8 cellular contexts compared by ENCODE assay signal in the genomic region with DNA sequence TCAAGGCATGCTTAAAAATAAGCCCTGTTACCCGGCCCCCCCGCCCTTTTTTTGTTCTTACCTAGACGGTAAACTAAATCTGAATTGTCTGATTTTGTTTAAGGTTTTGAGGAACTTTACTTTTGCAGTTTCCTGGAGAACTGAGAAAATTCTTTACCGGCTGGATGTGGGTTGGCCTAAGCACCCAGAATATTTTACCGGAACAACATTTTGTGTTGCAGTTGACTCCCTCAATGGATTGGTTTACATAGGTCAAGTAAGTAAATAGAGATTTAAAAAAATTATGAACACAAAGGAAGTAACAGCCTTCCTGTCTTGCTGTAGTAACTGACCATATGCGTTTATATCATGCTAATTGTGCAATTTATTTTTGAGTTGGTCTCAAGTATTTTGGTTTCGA. TPM values are rescaled to one million over a fixed set of nuclear protein-coding genes. Genes with fewer than 3 reads are reported as not detected.
DNase-seq lines count a peak whose midpoint lies in the region; ATAC-seq and TF ChIP-seq lines count a peak whose summit lies in the region.

No MANE protein-coding gene starts in this region.

- H3K9me3 ChIP-seq in heart left ventricle (no peaks in the 10 kb centered on the region), left lung (no peaks in the 10 kb centered on the region)

- no peak for TF ChIP-seq POLR2A in heart left ventricle (IDR thresholded peaks at IDR 0.05)

- H3K4me1 Mint-ChIP-seq in activated naive CD8-positive, alpha-beta T cell (ENCODE audit: low read depth), result peaks cover 43% of the 10 kb centered on the region

- H3K36me3 ChIP-seq in heart left ventricle (peaks cover 0 to 19% (median 9%) of the 10 kb centered on the region in 9 donors), left lung (peaks cover 0 to 3% of the 10 kb centered on the region in 2 donors), urinary bladder (ENCODE audit: insufficient read depth) (no peaks in the 10 kb centered on the region)

- H3K4me3 ChIP-seq in heart left ventricle, result peak overlapping the region in 11 of 12 donors; percentile 66 to 94 (median 83)
- peak overlapping the region; percentile 90 to 91 for H3K4me3 ChIP-seq in left lung
- peak overlapping the region; percentile 87 for H3K4me3 ChIP-seq in urinary bladder (ENCODE audit: low read depth, low read length)

- no peaks in the 10 kb centered on the region for H3K27me3 Mint-ChIP-seq in activated naive CD8-positive, alpha-beta T cell

- ATAC-seq in heart left ventricle (no peak), left cardiac atrium (no peak), left lung (no peak), HG03460 (IDR thresholded peaks at IDR 0.05; ENCODE audit: unreplicated experiment) (no peak), GM18907 (IDR thresholded peaks at IDR 0.05; ENCODE audit: unreplicated experiment) (no peak)

- TF ChIP-seq CTCF in heart left ventricle (IDR thresholded peaks at IDR 0.05), result no peak
- no peak for TF ChIP-seq CTCF in left lung (IDR thresholded peaks at IDR 0.05)

- peak overlapping the region; percentile 99 for H3K27ac Mint-ChIP-seq in activated naive CD8-positive, alpha-beta T cell

- 23 to 28% (median 25%) methylated on average over 7 of the region's 7 CpGs for WGBS in heart left ventricle, 4 donors
- WGBS in urinary bladder, result 25% methylated on average over 7 of the region's 7 CpGs

- H3K4me3 Mint-ChIP-seq in activated naive CD8-positive, alpha-beta T cell, result peak overlapping the region; percentile 99

- H3K36me3 Mint-ChIP-seq in activated naive CD8-positive, alpha-beta T cell, result no peaks in the 10 kb centered on the region

- H3K9me3 Mint-ChIP-seq in activated naive CD8-positive, alpha-beta T cell (ENCODE audit: low read depth), result no peaks in the 10 kb centered on the region

- H3K27ac ChIP-seq in heart left ventricle (peak overlapping the region in 7 of 12 donors; percentile 83 to 94 (median 87)), left lung (peak overlapping the region; percentile 82 to 96), urinary bladder (ENCODE audit: low read depth) (peak overlapping the region; percentile 10)

- H3K27me3 ChIP-seq in heart left ventricle (no peaks in the 10 kb centered on the region), left lung (no peaks in the 10 kb centered on the region)

- intact Hi-C loops in heart left ventricle (cut with DNase I) (loop anchor here in 2 of 10 donors (10.0 kb wide), 2 partner anchors 376 to 1746 kb away; a partner anchor contains a TSS), left cardiac atrium (cut with DNase I) (no loop called here), left lung (cut with DNase I) (no loop called here)

- peaks cover 7 to 65% (median 39%) of the 10 kb centered on the region in 12 donors for H3K4me1 ChIP-seq in heart left ventricle
- peaks cover 10 to 49% of the 10 kb centered on the region in 2 donors for H3K4me1 ChIP-seq in left lung
- H3K4me1 ChIP-seq in urinary bladder (ENCODE audit: insufficient read depth), result peaks cover 3% of the 10 kb centered on the region

- DNase-seq in heart left ventricle, result no peak
- DNase-seq in left cardiac atrium, result no peak
- DNase-seq in left lung, result no peak
- no peak for DNase-seq in dedifferentiated amniotic fluid mesenchymal stem cell (ENCODE audit: extremely low spot score)

RNA-seq across cellular contexts. Expression of a gene that starts 0.8 kb away (rescaled TPM):
- total RNA-seq in heart left ventricle, result 10 to 100 TPM in 6 of 9 donors, 1 to 10 TPM in 3; 3.9 to 19.9 (median 10.6) TPM
- 1 to 10 TPM; 4.2 to 5.8 TPM for polyA plus RNA-seq in heart left ventricle
- 10 to 100 TPM; 12.2 to 16.1 TPM for total RNA-seq in left cardiac atrium
- total RNA-seq in left lung, result 10 to 100 TPM; 26.2 to 28.5 TPM
- 70.3 TPM for total RNA-seq in urinary bladder
- polyA plus RNA-seq in urinary bladder, result 10.9 TPM

RNA-seq across cellular contexts. Expression of a gene that starts 1.1 kb away (rescaled TPM):
- 10 to 100 TPM; 10.4 to 22.2 (median 16.2) TPM for total RNA-seq in heart left ventricle
- 1 to 10 TPM; 7.8 to 8.8 TPM for polyA plus RNA-seq in heart left ventricle
- total RNA-seq in left cardiac atrium, result 10 to 100 TPM; 11.3 to 15.4 TPM
- 10 to 100 TPM; 28.3 to 38.4 TPM for total RNA-seq in left lung
- total RNA-seq in urinary bladder, result 33.8 TPM
- 8.1 TPM for polyA plus RNA-seq in urinary bladder

RNA-seq across cellular contexts. Expression of a gene that starts 48.4 kb away (rescaled TPM):
- total RNA-seq in heart left ventricle, result not detected
- not detected for polyA plus RNA-seq in heart left ventricle
- not detected for total RNA-seq in left cardiac atrium
- total RNA-seq in left lung, result 1 to 10 TPM in 1 of 2 donors, not detected in 1; 2.8 TPM
- total RNA-seq in urinary bladder, result not detected
- polyA plus RNA-seq in urinary bladder, result not detected

Comparison
In these comparisons a context has a peak if more than half of its experiments do, and no peak if none do; other contexts are left out.
1. H3K27ac ChIP-seq: peak in every context shown above with its lines; median percentile 89 in left lung; 87 in heart left ventricle; 10 in urinary bladder.